In the genomic region with DNA sequence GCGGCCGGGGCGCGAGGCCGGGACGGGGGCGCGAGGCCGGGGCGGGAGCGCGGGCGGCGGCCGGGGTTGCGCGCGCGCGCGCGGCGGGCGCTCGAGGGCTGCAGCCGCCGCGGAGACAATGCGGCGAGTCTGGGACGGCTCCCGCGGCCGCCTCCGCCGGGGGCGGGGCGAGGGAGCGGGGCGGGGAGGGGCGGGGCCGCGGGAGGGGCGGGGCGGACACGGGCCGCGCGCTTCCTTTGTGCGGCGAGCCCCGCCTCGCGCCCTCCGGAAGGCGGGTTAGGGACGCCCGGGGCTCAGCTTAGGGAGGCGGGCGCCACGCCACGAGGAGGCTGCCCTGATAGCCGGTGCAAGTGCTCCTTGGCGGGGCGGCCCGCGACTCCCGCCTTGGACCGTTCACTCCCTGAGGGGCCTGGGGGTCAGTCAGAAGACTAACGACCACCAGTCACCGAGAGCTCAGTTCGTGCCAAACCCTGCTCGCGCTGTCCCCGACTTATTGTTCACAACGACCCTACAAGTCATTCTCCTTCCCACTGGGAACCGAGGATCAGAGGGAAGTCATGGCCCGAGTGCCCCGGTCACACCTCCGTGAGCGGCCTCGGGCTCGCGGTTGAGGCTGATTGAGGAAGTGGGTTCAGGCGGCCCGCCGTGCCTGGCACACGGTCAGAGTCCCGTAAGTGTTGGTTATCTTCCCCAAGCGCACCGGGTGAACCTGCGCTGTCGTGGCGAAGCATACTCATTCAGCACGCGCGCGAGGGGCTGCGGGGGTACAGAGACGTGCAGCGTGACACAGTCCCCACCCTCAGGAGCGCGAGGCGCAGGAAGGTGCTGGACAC, we compare ENCODE assay signal across 1 cellular context.
TF ChIP-seq lines count a peak whose summit lies in the region.

No MANE protein-coding gene starts in this region.

TF ChIP-seq in HepG2, 621 proteins besides CTCF, POLR2A, EP300 and RAD21 (continued from another document and continues in another):
- TF ChIP-seq, protein P1, sequence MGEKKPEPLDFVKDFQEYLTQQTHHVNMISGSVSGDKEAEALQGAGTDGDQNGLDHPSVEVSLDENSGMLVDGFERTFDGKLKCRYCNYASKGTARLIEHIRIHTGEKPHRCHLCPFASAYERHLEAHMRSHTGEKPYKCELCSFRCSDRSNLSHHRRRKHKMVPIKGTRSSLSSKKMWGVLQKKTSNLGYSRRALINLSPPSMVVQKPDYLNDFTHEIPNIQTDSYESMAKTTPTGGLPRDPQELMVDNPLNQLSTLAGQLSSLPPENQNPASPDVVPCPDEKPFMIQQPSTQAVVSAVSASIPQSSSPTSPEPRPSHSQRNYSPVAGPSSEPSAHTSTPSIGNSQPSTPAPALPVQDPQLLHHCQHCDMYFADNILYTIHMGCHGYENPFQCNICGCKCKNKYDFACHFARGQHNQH (CRISPR knock-in tag; IDR thresholded peaks at IDR 0.05) = peak; percentile 67; the same call in 1 of the 2 replicates
- TF ChIP-seq, protein P2, sequence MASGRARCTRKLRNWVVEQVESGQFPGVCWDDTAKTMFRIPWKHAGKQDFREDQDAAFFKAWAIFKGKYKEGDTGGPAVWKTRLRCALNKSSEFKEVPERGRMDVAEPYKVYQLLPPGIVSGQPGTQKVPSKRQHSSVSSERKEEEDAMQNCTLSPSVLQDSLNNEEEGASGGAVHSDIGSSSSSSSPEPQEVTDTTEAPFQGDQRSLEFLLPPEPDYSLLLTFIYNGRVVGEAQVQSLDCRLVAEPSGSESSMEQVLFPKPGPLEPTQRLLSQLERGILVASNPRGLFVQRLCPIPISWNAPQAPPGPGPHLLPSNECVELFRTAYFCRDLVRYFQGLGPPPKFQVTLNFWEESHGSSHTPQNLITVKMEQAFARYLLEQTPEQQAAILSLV (CRISPR knock-in tag; IDR thresholded peaks at IDR 0.05; ENCODE audit: borderline replicate concordance) = no peak
- TF ChIP-seq ZNF446 (CRISPR knock-in tag; IDR thresholded peaks at IDR 0.05) (peak; percentile 51; the same call in 1 of the 2 replicates), ZNF703 (CRISPR knock-in tag; IDR thresholded peaks at IDR 0.05; ENCODE audit: borderline replicate concordance) (no peak), KDM6A (CRISPR knock-in tag; IDR thresholded peaks at IDR 0.05; ENCODE audit: low read depth) (no peak), WIZ (CRISPR knock-in tag; IDR thresholded peaks at IDR 0.05) (no peak), EEA1 (CRISPR knock-in tag; IDR thresholded peaks at IDR 0.05; ENCODE audit: borderline replicate concordance) (no peak), ASH2L (IDR thresholded peaks at IDR 0.05; ENCODE audit: insufficient read length, low read depth, low read length) (peak; percentile 23), HIVEP1 (CRISPR knock-in tag; IDR thresholded peaks at IDR 0.05) (peak; percentile 87), ZNF30 (CRISPR knock-in tag; IDR thresholded peaks at IDR 0.05) (peak; percentile 86), TMF1 (CRISPR knock-in tag; IDR thresholded peaks at IDR 0.05; ENCODE audit: low read depth) (no peak), NR2C2 (CRISPR knock-in tag; IDR thresholded peaks at IDR 0.05; ENCODE audit: borderline replicate concordance) (no peak), ZFX (CRISPR knock-in tag; IDR thresholded peaks at IDR 0.05; ENCODE audit: low read depth) (peak; percentile 57), ZC3H4 (CRISPR knock-in tag; IDR thresholded peaks at IDR 0.05; ENCODE audit: borderline replicate concordance) (peak; percentile 66; the same call in 1 of the 2 replicates), ZNF260 (CRISPR knock-in tag; IDR thresholded peaks at IDR 0.05; ENCODE audit: borderline replicate concordance, low read depth) (no peak), KDM2A (CRISPR knock-in tag; IDR thresholded peaks at IDR 0.05; ENCODE audit: borderline replicate concordance, low read depth) (peak; percentile 74), ZBTB20 (CRISPR knock-in tag; IDR thresholded peaks at IDR 0.05; ENCODE audit: borderline replicate concordance, low read depth) (peak; percentile 68; the same call in 1 of the 2 replicates), ARNTL (CRISPR knock-in tag; IDR thresholded peaks at IDR 0.05) (no peak), SRSF1 (optimal IDR thresholded peaks at IDR 0.05; ENCODE audit: low read depth, low read length) (no peak), DMAP1 (CRISPR knock-in tag; IDR thresholded peaks at IDR 0.05) (peak; percentile 75), ARNT (IDR thresholded peaks at IDR 0.05) (no peak), ZNF777 (CRISPR knock-in tag; IDR thresholded peaks at IDR 0.05) (0 out of 2 replicates have a peak, but pooled peaks have one; percentile 31), HNRNPUL1 (IDR thresholded peaks at IDR 0.05; ENCODE audit: low read depth, low read length) (no peak), ZBTB7A (CRISPR knock-in tag; IDR thresholded peaks at IDR 0.05) (peak; percentile 13; the same call in 1 of the 2 replicates), ZNF431 (CRISPR knock-in tag; IDR thresholded peaks at IDR 0.05; ENCODE audit: borderline replicate concordance, low read depth) (peak; percentile 90; the same call in 1 of the 2 replicates), TEAD2 (CRISPR knock-in tag; IDR thresholded peaks at IDR 0.05) (0 out of 2 replicates have a peak, but pooled peaks have one; percentile 20), NFYC (CRISPR knock-in tag; IDR thresholded peaks at IDR 0.05) (no peak)
- TF ChIP-seq, protein P3, sequence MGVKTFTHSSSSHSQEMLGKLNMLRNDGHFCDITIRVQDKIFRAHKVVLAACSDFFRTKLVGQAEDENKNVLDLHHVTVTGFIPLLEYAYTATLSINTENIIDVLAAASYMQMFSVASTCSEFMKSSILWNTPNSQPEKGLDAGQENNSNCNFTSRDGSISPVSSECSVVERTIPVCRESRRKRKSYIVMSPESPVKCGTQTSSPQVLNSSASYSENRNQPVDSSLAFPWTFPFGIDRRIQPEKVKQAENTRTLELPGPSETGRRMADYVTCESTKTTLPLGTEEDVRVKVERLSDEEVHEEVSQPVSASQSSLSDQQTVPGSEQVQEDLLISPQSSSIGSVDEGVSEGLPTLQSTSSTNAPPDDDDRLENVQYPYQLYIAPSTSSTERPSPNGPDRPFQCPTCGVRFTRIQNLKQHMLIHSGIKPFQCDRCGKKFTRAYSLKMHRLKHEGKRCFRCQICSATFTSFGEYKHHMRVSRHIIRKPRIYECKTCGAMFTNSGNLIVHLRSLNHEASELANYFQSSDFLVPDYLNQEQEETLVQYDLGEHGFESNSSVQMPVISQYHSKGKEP (CRISPR knock-in tag; IDR thresholded peaks at IDR 0.05) = 0 out of 2 replicates have a peak, but pooled peaks have one; percentile 30
- TF ChIP-seq, protein P4, sequence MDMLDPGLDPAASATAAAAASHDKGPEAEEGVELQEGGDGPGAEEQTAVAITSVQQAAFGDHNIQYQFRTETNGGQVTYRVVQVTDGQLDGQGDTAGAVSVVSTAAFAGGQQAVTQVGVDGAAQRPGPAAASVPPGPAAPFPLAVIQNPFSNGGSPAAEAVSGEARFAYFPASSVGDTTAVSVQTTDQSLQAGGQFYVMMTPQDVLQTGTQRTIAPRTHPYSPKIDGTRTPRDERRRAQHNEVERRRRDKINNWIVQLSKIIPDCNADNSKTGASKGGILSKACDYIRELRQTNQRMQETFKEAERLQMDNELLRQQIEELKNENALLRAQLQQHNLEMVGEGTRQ (IDR thresholded peaks at IDR 0.05; ENCODE audit: low read depth, low read length) = no peak
- TF ChIP-seq, protein P4 (CRISPR knock-in tag; IDR thresholded peaks at IDR 0.05; ENCODE audit: borderline replicate concordance) = no peak; the same call in 1 of the 2 replicates
- TF ChIP-seq, protein P5, sequence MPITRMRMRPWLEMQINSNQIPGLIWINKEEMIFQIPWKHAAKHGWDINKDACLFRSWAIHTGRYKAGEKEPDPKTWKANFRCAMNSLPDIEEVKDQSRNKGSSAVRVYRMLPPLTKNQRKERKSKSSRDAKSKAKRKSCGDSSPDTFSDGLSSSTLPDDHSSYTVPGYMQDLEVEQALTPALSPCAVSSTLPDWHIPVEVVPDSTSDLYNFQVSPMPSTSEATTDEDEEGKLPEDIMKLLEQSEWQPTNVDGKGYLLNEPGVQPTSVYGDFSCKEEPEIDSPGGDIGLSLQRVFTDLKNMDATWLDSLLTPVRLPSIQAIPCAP (CRISPR knock-in tag; IDR thresholded peaks at IDR 0.05; ENCODE audit: low read depth) = no peak
- TF ChIP-seq, protein P6, sequence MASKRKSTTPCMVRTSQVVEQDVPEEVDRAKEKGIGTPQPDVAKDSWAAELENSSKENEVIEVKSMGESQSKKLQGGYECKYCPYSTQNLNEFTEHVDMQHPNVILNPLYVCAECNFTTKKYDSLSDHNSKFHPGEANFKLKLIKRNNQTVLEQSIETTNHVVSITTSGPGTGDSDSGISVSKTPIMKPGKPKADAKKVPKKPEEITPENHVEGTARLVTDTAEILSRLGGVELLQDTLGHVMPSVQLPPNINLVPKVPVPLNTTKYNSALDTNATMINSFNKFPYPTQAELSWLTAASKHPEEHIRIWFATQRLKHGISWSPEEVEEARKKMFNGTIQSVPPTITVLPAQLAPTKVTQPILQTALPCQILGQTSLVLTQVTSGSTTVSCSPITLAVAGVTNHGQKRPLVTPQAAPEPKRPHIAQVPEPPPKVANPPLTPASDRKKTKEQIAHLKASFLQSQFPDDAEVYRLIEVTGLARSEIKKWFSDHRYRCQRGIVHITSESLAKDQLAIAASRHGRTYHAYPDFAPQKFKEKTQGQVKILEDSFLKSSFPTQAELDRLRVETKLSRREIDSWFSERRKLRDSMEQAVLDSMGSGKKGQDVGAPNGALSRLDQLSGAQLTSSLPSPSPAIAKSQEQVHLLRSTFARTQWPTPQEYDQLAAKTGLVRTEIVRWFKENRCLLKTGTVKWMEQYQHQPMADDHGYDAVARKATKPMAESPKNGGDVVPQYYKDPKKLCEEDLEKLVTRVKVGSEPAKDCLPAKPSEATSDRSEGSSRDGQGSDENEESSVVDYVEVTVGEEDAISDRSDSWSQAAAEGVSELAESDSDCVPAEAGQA (IDR thresholded peaks at IDR 0.05; ENCODE audit: low read depth) = no peak
- TF ChIP-seq, protein P6 (CRISPR knock-in tag; IDR thresholded peaks at IDR 0.05; ENCODE audit: borderline replicate concordance) = no peak
- TF ChIP-seq, protein P7, sequence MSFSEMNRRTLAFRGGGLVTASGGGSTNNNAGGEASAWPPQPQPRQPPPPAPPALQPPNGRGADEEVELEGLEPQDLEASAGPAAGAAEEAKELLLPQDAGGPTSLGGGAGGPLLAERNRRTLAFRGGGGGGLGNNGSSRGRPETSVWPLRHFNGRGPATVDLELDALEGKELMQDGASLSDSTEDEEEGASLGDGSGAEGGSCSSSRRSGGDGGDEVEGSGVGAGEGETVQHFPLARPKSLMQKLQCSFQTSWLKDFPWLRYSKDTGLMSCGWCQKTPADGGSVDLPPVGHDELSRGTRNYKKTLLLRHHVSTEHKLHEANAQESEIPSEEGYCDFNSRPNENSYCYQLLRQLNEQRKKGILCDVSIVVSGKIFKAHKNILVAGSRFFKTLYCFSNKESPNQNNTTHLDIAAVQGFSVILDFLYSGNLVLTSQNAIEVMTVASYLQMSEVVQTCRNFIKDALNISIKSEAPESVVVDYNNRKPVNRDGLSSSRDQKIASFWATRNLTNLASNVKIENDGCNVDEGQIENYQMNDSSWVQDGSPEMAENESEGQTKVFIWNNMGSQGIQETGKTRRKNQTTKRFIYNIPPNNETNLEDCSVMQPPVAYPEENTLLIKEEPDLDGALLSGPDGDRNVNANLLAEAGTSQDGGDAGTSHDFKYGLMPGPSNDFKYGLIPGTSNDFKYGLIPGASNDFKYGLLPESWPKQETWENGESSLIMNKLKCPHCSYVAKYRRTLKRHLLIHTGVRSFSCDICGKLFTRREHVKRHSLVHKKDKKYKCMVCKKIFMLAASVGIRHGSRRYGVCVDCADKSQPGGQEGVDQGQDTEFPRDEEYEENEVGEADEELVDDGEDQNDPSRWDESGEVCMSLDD (CRISPR knock-in tag; IDR thresholded peaks at IDR 0.05; ENCODE audit: borderline replicate concordance) = no peak
- TF ChIP-seq, protein P8, sequence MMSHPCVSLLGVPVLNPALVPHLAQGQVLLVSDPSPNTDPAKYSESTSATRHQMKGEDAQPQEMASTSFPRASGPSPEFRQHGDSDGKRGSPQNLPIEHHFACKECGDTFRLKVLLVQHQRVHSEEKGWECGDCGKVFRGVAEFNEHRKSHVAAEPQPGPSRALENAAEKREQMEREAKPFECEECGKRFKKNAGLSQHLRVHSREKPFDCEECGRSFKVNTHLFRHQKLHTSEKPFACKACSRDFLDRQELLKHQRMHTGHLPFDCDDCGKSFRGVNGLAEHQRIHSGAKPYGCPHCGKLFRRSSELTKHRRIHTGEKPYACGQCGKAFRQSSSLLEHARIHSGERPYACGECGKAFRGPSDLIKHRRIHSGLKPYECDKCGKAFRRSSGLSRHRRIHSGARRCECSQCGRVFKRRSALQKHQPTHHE (CRISPR knock-in tag; IDR thresholded peaks at IDR 0.05; ENCODE audit: borderline replicate concordance) = peak; percentile 74; the same call in 1 of the 2 replicates
- TF ChIP-seq, protein P9, sequence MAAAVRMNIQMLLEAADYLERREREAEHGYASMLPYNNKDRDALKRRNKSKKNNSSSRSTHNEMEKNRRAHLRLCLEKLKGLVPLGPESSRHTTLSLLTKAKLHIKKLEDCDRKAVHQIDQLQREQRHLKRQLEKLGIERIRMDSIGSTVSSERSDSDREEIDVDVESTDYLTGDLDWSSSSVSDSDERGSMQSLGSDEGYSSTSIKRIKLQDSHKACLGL (CRISPR knock-in tag; IDR thresholded peaks at IDR 0.05) = peak; percentile 71
- TF ChIP-seq, protein P10, sequence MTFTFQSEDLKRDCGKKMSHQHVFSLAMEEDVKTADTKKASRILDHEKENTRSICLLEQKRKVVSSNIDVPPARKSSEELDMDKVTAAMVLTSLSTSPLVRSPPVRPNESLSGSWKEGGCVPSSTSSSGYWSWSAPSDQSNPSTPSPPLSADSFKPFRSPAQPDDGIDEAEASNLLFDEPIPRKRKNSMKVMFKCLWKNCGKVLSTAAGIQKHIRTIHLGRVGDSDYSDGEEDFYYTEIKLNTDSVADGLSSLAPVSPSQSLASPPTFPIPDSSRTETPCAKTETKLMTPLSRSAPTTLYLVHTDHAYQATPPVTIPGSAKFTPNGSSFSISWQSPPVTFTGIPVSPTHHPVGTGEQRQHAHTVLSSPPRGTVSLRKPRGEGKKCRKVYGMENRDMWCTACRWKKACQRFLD (CRISPR knock-in tag; IDR thresholded peaks at IDR 0.05; ENCODE audit: borderline replicate concordance) = peak; percentile 46; the same call in 1 of the 2 replicates
